ENCODE assay signal across 8 cellular contexts in genomic region chr6:11251553-11252358, GRCh38. TPM values are rescaled to one million over a fixed set of nuclear protein-coding genes. Genes with fewer than 3 reads are reported as not detected.
A peak's percentile ranks its signal among the peaks of the same experiment; 100 is the strongest.
DNase-seq lines count a peak whose midpoint lies in the region; TF ChIP-seq lines count a peak whose summit lies in the region.
"Had no signal": no experiment of that assay in that cellular context is flagged by ENCODE, and none has a peak within 500 bp of the region (broad histone marks: within the 10 kb centered on the region; RNA-seq: fewer than 3 reads in every experiment).

No MANE protein-coding gene starts in this region.

- intact Hi-C loops in transverse colon (cut with DNase I; ENCODE audit: low total_unique reads): no loop called here

- H3K27me3 ChIP-seq in esophagus (ENCODE audit: control insufficient read depth in 1 of 2, insufficient read depth in 2 of 2, low read length in 2 of 2) (no peaks in the 10 kb centered on the region), transverse colon (no peaks in the 10 kb centered on the region)

- H3K4me3 ChIP-seq in esophagus (ENCODE audit: low read depth in 1 of 2, low read length in 2 of 2) (no peak overlapping the region), transverse colon (no peak overlapping the region)

- DNase-seq in RPMI7951 (ENCODE audit: low read depth): peak; percentile 84
- peak; percentile 52 for DNase-seq in mucosa of gallbladder (ENCODE audit: low spot score)
- peak; percentile 44 for DNase-seq in transverse colon
- no peak for DNase-seq in H4 (ENCODE audit: low spot score)
- no peak for DNase-seq in activated CD8-positive, alpha-beta memory T cell treated with anti-CD3 and anti-CD28 coated beads, Interleukin-2, amount 50 U/mL, for 4 hours
- no peak for DNase-seq in RPMI8226
- DNase-seq: activated T-cell treated with anti-CD3 and anti-CD28 coated beads, Interleukin-2, amount 50 U/mL, for 72 hours had no signal

- no peak for TF ChIP-seq POLR2A in transverse colon (IDR thresholded peaks at IDR 0.05)

- H3K36me3 ChIP-seq in esophagus (ENCODE audit: control insufficient read depth in 2 of 2, insufficient read depth in 2 of 2, low read length in 1 of 2): no peaks in the 10 kb centered on the region
- no peaks in the 10 kb centered on the region for H3K36me3 ChIP-seq in transverse colon

- 23 to 33% methylated on average over 7 of the region's 7 CpGs for WGBS in esophagus, 2 donors
- 57 to 66% methylated on average over 1 to 7 of the region's 7 CpGs for WGBS in transverse colon (ENCODE audit: low coverage in 1 of 2), 2 donors

- TF ChIP-seq EP300 in transverse colon (IDR thresholded peaks at IDR 0.05; ENCODE audit: low read depth): no peak

- TF ChIP-seq CTCF in transverse colon (IDR thresholded peaks at IDR 0.05): no peak

- in situ Hi-C loops in transverse colon (cut with MboI; ENCODE audit: low pct_ligation_motif_present in 1 of 4, low pct_unique_long_range_greater_than_20kb in 1 of 4, low sequenced_read_pairs in 3 of 4): no loop called here

- peak overlapping the region; percentile 39 to 57 for H3K27ac ChIP-seq in esophagus (ENCODE audit: low read depth in 2 of 2, low read length in 1 of 2)
- peak overlapping the region; percentile 32 to 51 (median 44) for H3K27ac ChIP-seq in transverse colon

- peaks cover 3 to 4% of the 10 kb centered on the region in 2 donors for H3K4me1 ChIP-seq in esophagus (ENCODE audit: control insufficient read depth in 2 of 2, insufficient read depth in 2 of 2, low read length in 1 of 2)
- peaks cover 6 to 29% (median 12%) of the 10 kb centered on the region in 4 donors for H3K4me1 ChIP-seq in transverse colon

- H3K9me3 ChIP-seq in esophagus (ENCODE audit: control insufficient read depth in 2 of 2, insufficient read depth in 1 of 2, low read depth in 1 of 2, low read length in 1 of 2): no peaks in the 10 kb centered on the region
- H3K9me3 ChIP-seq in transverse colon: no peaks in the 10 kb centered on the region

RNA-seq across cellular contexts. Expression of gene NEDD9, which starts 19.3 kb away (rescaled TPM):
- 8.1 and 11.5 TPM in 2 replicates for total RNA-seq in RPMI7951 (2014; rRNA removed; shearing (Covaris generic))
- 1 to 10 TPM; 1.6 to 2.1 TPM for polyA plus RNA-seq in esophagus
- total RNA-seq in mucosa of gallbladder (18.1 TPM), transverse colon (10 to 100 TPM; 34.6 to 82.7 (median 72.3) TPM)
- 1.2 and 4.0 TPM in 2 replicates for total RNA-seq in H4 (2014; rRNA removed; shearing (Covaris generic))

Comparison
In these comparisons a context has a peak if more than half of its experiments do, and no peak if none do; other contexts are left out.
1. DNase-seq: peak in RPMI7951 (single experiment), mucosa of gallbladder (single experiment) and transverse colon (single experiment); none in H4 (single experiment), activated CD8-positive, alpha-beta memory T cell treated with anti-CD3 and anti-CD28 coated beads, Interleukin-2, amount 50 U/mL, for 4 hours (single experiment) and RPMI8226 (single experiment).